ENCODE assay signal across 8 cellular contexts in genomic region chr14:61837336-61838229, GRCh38. TPM values are rescaled to one million over a fixed set of nuclear protein-coding genes. Genes with fewer than 3 reads are reported as not detected.
DNase-seq lines count a peak whose midpoint lies in the region; ATAC-seq, FAIRE-seq and TF ChIP-seq lines count a peak whose summit lies in the region.

No MANE protein-coding gene starts in this region.

- no peak overlapping the region for H2AFZ ChIP-seq in fibroblast of lung (ENCODE audit: low read length)
- H2AFZ ChIP-seq in neural progenitor cell (replicated peaks) = no peak overlapping the region

- no peaks in the 10 kb centered on the region for H3K36me3 ChIP-seq in Panc1 (ENCODE audit: control insufficient read depth, insufficient read depth, low read length)
- H3K36me3 ChIP-seq in fibroblast of lung (ENCODE audit: control insufficient read depth, insufficient read depth, low read length) = no peaks in the 10 kb centered on the region
- H3K36me3 ChIP-seq in neural progenitor cell = no peaks in the 10 kb centered on the region

- H3K79me2 ChIP-seq in fibroblast of lung (ENCODE audit: control insufficient read depth, insufficient read depth, low read length) (no peaks in the 10 kb centered on the region), neural progenitor cell (ENCODE audit: low read depth) (no peaks in the 10 kb centered on the region)

- no peaks in the 10 kb centered on the region; the same call in 1 of the 2 replicates for H3K27me3 ChIP-seq in Panc1 (ENCODE audit: control insufficient read depth, insufficient read depth, low read length)
- H3K27me3 ChIP-seq in fibroblast of lung (ENCODE audit: control insufficient read depth, insufficient read depth, low read length) = no peaks in the 10 kb centered on the region
- H3K27me3 ChIP-seq in neural progenitor cell = no peaks in the 10 kb centered on the region

- BruUV-seq in Panc1 (replicated peaks; lab: Mats Ljungman, UMichigan) = no TSS peak

- in situ Hi-C loops in Panc1 (cut with HindIII; ENCODE audit: low pct_unique_long_range_greater_than_20kb, low sequenced_read_pairs) = no loop called here

- no peaks in the 10 kb centered on the region for H3K36me3 Mint-ChIP-seq in neural progenitor cell

- no peak overlapping the region for H3K4me3 Mint-ChIP-seq in neural progenitor cell

- no peaks in the 10 kb centered on the region for H3F3A ChIP-seq in neural progenitor cell (ENCODE audit: low read depth)

- ATAC-seq in GM21390 (IDR thresholded peaks at IDR 0.05; ENCODE audit: unreplicated experiment) (peak; percentile 91), Panc1 (peak; percentile 98)

- no peak overlapping the region for H3K4me2 ChIP-seq in fibroblast of lung (ENCODE audit: extremely low read depth, insufficient read depth, low read length)
- H3K4me2 ChIP-seq in neural progenitor cell = no peak overlapping the region

- H4K20me1 ChIP-seq in fibroblast of lung (ENCODE audit: control insufficient read depth, extremely low read depth, insufficient read depth, low read length) (no peaks in the 10 kb centered on the region), neural progenitor cell (ENCODE audit: low read depth) (no peaks in the 10 kb centered on the region)

- TF ChIP-seq CTCF in D721Med (IDR thresholded peaks at IDR 0.05; ENCODE audit: insufficient read depth, missing control alignments) = peak; percentile 96
- TF ChIP-seq CTCF in Panc1 (IDR thresholded peaks at IDR 0.05) = peak; percentile 87
- TF ChIP-seq CTCF in fibroblast of lung (conservative IDR thresholded peaks at IDR 0.05 in 1 of 2, IDR thresholded peaks at IDR 0.05 in 1 of 2; ENCODE audit: low read depth in 1 of 2, low read length in 2 of 2) = peak; percentile 96 to 97
- TF ChIP-seq CTCF in neural progenitor cell (IDR thresholded peaks at IDR 0.05) = peak; percentile 96

- intact Hi-C loops in Panc1 (cut with micrococcal nuclease; ENCODE audit: unreplicated experiment) = loop anchor here (2.0 kb wide), 1 partner anchor 377 kb away; no protein-coding TSS in a partner anchor

- H3K4me1 Mint-ChIP-seq in neural progenitor cell = no peaks in the 10 kb centered on the region

- H3K9ac ChIP-seq in fibroblast of lung (ENCODE audit: insufficient read depth, low read length) (no peak overlapping the region), neural progenitor cell (no peak overlapping the region)

- CTCF ChIA-PET in Panc1 (lab: Charles Lee) = interaction anchor here (0.6 to 0.8 kb wide), 4 partner anchors 217 to 516 kb away, joined by 3 to 19 read pairs (median 4); partner anchors contain the start of gene PRKCH

- H3K27ac ChIP-seq in Panc1 (ENCODE audit: low read length) (no peak overlapping the region), fibroblast of lung (ENCODE audit: insufficient read depth, low read length) (no peak overlapping the region), neural progenitor cell (no peak overlapping the region), substantia nigra (ENCODE audit: low read depth, low read length, poor library complexity, severe bottlenecking) (no peak overlapping the region)

- no peaks in the 10 kb centered on the region for H3K27me3 Mint-ChIP-seq in neural progenitor cell (ENCODE audit: insufficient read depth, low read depth)

- DNase-seq in D721Med (ENCODE audit: insufficient read length, low spot score) (no peak), Panc1 (ENCODE audit: low read depth, low spot score) (peak; percentile 67), fibroblast of lung (ENCODE audit: low read depth in 2 of 2) (peak; percentile 60 to 81), neural progenitor cell (ENCODE audit: low spot score) (peak; percentile 87), substantia nigra (lab: John Stamatoyannopoulos, UW) (peak in 45 of 49 donors; percentile 2 to 80 (median 59))
- peak; percentile 74 for DNase-seq in Jurkat, Clone E6-1 (ENCODE audit: low read depth, low spot score)
- peak; percentile 74 for DNase-seq in activated T-cell treated with anti-CD3 and anti-CD28 coated beads, Interleukin-2, amount 50 U/mL, for 1 hour

- no peak overlapping the region for H3K4me3 ChIP-seq in Jurkat, Clone E6-1 (ENCODE audit: low read length)
- H3K4me3 ChIP-seq in Panc1 (ENCODE audit: low read depth in 2 of 2, low read length in 2 of 2) (no peak overlapping the region), fibroblast of lung (replicated peaks in 1 of 4; ENCODE audit: control extremely low read depth in 1 of 4, insufficient read depth in 1 of 4, low read depth in 3 of 4, low read length in 4 of 4) (no peak overlapping the region), neural progenitor cell (no peak overlapping the region)

- FAIRE-seq in D721Med (lab: Jason Lieb, UNC) = no peak

- H3K9me3 Mint-ChIP-seq in neural progenitor cell = no peaks in the 10 kb centered on the region

- no peak overlapping the region for H3K27ac Mint-ChIP-seq in neural progenitor cell

- no peaks in the 10 kb centered on the region for H3K4me1 ChIP-seq in Panc1 (ENCODE audit: control insufficient read depth, insufficient read depth, low read length)
- H3K4me1 ChIP-seq in fibroblast of lung (ENCODE audit: control insufficient read depth, extremely low read depth, insufficient read depth, low read length) = no peaks in the 10 kb centered on the region
- no peaks in the 10 kb centered on the region for H3K4me1 ChIP-seq in neural progenitor cell

- POLR2A ChIA-PET in Panc1 (lab: Charles Lee) = no interaction called here

- H3K9me3 ChIP-seq in Panc1 (ENCODE audit: control insufficient read depth, insufficient read depth, low read depth, low read length) (no peaks in the 10 kb centered on the region), fibroblast of lung (ENCODE audit: control insufficient read depth, insufficient read depth, low read depth, low read length) (no peaks in the 10 kb centered on the region), neural progenitor cell (ENCODE audit: low read depth) (no peaks in the 10 kb centered on the region)

RNA-seq across cellular contexts. Expression of gene SYT16, which starts 25.1 kb away (rescaled TPM):
- not detected for polyA plus RNA-seq in Jurkat, Clone E6-1 (2012; ENCODE audit: insufficient read depth, insufficient read length)
- total RNA-seq in Panc1 (2021; ENCODE audit: unreplicated experiment) (0.31 TPM), fibroblast of lung (0.26 and 1.2 TPM in 2 replicates), neural progenitor cell (ENCODE audit: low replicate concordance) (1.1 and 1.2 TPM in 2 replicates)
- 0.10 TPM for polyA plus RNA-seq in Panc1 (2012; ENCODE audit: insufficient read length)
- polyA plus RNA-seq in fibroblast of lung = 0.19 and 0.61 TPM in 2 replicates
- polyA plus RNA-seq in fibroblast of lung (2012) = 0.29 and 0.30 TPM in 2 replicates
- polyA minus RNA-seq in fibroblast of lung (ENCODE audit: low replicate concordance) = 0.44 TPM in 1 of 2 replicates, not detected in the other
